ENCODE assay signal across 1 cellular context in the genomic region with DNA sequence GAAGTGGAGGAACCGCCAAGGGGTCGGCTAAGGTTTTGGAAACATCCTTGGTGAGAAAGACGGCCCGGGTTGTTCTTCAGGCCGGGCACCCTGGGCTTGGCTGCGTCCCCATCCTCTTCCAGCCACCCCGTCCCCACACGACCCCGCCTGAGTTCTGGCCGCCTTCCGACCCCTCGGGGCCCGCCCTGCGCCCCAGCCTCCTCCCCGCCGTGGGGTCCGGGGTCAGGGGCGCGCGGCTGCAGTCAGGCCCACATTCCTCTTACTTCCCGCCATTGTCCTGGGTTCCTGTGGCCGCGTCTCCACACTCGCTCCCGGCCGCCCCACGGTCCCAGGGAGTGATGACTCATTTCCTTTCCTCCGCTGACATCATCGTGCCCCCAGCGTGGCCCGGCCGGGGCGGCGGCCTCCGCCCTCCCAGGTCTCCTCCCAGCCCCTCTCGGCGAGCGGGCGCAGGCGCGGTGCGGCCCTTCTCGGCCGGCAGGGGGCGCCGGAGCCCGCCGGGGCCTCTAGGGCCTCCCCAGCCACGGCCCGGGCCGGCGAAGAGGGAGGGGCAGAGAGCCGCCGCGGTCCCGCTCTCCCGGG.
TF ChIP-seq lines count a peak whose summit lies in the region.

No MANE protein-coding gene starts in this region.

TF ChIP-seq in HepG2, 621 proteins besides CTCF, POLR2A, EP300 and RAD21 (continued from another document and continues in another):
- TF ChIP-seq, protein P1, sequence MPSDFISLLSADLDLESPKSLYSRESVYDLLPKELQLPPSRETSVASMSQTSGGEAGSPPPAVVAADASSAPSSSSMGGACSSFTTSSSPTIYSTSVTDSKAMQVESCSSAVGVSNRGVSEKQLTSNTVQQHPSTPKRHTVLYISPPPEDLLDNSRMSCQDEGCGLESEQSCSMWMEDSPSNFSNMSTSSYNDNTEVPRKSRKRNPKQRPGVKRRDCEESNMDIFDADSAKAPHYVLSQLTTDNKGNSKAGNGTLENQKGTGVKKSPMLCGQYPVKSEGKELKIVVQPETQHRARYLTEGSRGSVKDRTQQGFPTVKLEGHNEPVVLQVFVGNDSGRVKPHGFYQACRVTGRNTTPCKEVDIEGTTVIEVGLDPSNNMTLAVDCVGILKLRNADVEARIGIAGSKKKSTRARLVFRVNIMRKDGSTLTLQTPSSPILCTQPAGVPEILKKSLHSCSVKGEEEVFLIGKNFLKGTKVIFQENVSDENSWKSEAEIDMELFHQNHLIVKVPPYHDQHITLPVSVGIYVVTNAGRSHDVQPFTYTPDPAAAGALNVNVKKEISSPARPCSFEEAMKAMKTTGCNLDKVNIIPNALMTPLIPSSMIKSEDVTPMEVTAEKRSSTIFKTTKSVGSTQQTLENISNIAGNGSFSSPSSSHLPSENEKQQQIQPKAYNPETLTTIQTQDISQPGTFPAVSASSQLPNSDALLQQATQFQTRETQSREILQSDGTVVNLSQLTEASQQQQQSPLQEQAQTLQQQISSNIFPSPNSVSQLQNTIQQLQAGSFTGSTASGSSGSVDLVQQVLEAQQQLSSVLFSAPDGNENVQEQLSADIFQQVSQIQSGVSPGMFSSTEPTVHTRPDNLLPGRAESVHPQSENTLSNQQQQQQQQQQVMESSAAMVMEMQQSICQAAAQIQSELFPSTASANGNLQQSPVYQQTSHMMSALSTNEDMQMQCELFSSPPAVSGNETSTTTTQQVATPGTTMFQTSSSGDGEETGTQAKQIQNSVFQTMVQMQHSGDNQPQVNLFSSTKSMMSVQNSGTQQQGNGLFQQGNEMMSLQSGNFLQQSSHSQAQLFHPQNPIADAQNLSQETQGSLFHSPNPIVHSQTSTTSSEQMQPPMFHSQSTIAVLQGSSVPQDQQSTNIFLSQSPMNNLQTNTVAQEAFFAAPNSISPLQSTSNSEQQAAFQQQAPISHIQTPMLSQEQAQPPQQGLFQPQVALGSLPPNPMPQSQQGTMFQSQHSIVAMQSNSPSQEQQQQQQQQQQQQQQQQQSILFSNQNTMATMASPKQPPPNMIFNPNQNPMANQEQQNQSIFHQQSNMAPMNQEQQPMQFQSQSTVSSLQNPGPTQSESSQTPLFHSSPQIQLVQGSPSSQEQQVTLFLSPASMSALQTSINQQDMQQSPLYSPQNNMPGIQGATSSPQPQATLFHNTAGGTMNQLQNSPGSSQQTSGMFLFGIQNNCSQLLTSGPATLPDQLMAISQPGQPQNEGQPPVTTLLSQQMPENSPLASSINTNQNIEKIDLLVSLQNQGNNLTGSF (CRISPR knock-in tag; IDR thresholded peaks at IDR 0.05) = no peak
- TF ChIP-seq KAT7 (CRISPR knock-in tag; IDR thresholded peaks at IDR 0.05; ENCODE audit: borderline replicate concordance) = no peak
- peak; percentile 82 for TF ChIP-seq JUNB (CRISPR knock-in tag; IDR thresholded peaks at IDR 0.05; ENCODE audit: borderline replicate concordance)
- peak; percentile 71 for TF ChIP-seq THAP11 (CRISPR knock-in tag; IDR thresholded peaks at IDR 0.05)
- TF ChIP-seq, protein P2, sequence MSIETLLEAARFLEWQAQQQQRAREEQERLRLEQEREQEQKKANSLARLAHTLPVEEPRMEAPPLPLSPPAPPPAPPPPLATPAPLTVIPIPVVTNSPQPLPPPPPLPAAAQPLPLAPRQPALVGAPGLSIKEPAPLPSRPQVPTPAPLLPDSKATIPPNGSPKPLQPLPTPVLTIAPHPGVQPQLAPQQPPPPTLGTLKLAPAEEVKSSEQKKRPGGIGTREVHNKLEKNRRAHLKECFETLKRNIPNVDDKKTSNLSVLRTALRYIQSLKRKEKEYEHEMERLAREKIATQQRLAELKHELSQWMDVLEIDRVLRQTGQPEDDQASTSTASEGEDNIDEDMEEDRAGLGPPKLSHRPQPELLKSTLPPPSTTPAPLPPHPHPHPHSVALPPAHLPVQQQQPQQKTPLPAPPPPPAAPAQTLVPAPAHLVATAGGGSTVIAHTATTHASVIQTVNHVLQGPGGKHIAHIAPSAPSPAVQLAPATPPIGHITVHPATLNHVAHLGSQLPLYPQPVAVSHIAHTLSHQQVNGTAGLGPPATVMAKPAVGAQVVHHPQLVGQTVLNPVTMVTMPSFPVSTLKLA (IDR thresholded peaks at IDR 0.05) = no peak
- TF ChIP-seq KDM4B (CRISPR knock-in tag; IDR thresholded peaks at IDR 0.05) = peak; percentile 29; the same call in 1 of the 2 replicates
- TF ChIP-seq, protein P3, sequence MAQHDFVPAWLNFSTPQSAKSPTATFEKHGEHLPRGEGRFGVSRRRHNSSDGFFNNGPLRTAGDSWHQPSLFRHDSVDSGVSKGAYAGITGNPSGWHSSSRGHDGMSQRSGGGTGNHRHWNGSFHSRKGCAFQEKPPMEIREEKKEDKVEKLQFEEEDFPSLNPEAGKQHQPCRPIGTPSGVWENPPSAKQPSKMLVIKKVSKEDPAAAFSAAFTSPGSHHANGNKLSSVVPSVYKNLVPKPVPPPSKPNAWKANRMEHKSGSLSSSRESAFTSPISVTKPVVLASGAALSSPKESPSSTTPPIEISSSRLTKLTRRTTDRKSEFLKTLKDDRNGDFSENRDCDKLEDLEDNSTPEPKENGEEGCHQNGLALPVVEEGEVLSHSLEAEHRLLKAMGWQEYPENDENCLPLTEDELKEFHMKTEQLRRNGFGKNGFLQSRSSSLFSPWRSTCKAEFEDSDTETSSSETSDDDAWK (CRISPR knock-in tag; IDR thresholded peaks at IDR 0.05) = no peak
- peak; percentile 58; the same call in 1 of the 2 replicates for TF ChIP-seq ZNF543 (CRISPR knock-in tag; IDR thresholded peaks at IDR 0.05)
- TF ChIP-seq, protein P4, sequence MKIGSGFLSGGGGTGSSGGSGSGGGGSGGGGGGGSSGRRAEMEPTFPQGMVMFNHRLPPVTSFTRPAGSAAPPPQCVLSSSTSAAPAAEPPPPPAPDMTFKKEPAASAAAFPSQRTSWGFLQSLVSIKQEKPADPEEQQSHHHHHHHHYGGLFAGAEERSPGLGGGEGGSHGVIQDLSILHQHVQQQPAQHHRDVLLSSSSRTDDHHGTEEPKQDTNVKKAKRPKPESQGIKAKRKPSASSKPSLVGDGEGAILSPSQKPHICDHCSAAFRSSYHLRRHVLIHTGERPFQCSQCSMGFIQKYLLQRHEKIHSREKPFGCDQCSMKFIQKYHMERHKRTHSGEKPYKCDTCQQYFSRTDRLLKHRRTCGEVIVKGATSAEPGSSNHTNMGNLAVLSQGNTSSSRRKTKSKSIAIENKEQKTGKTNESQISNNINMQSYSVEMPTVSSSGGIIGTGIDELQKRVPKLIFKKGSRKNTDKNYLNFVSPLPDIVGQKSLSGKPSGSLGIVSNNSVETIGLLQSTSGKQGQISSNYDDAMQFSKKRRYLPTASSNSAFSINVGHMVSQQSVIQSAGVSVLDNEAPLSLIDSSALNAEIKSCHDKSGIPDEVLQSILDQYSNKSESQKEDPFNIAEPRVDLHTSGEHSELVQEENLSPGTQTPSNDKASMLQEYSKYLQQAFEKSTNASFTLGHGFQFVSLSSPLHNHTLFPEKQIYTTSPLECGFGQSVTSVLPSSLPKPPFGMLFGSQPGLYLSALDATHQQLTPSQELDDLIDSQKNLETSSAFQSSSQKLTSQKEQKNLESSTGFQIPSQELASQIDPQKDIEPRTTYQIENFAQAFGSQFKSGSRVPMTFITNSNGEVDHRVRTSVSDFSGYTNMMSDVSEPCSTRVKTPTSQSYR (CRISPR knock-in tag; IDR thresholded peaks at IDR 0.05; ENCODE audit: borderline replicate concordance) = no peak
- no peak for TF ChIP-seq ZNF766 (CRISPR knock-in tag; IDR thresholded peaks at IDR 0.05; ENCODE audit: borderline replicate concordance)
- TF ChIP-seq ZNF768 (CRISPR knock-in tag; IDR thresholded peaks at IDR 0.05) = no peak
- TF ChIP-seq ZNF782 (CRISPR knock-in tag; IDR thresholded peaks at IDR 0.05; ENCODE audit: borderline replicate concordance) = 0 out of 2 replicates have a peak, but pooled peaks have one; percentile 68
- TF ChIP-seq ZNF678 (CRISPR knock-in tag; IDR thresholded peaks at IDR 0.05) = no peak
- TF ChIP-seq SYNCRIP (IDR thresholded peaks at IDR 0.05; ENCODE audit: insufficient read depth, low read depth, low read length) = no peak
- TF ChIP-seq, protein P5, sequence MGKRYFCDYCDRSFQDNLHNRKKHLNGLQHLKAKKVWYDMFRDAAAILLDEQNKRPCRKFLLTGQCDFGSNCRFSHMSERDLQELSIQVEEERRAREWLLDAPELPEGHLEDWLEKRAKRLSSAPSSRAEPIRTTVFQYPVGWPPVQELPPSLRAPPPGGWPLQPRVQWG (CRISPR knock-in tag; IDR thresholded peaks at IDR 0.05; ENCODE audit: borderline replicate concordance, low read depth) = no peak
- TF ChIP-seq MIER2 (CRISPR knock-in tag; IDR thresholded peaks at IDR 0.05) = no peak
- TF ChIP-seq ZNF777 (CRISPR knock-in tag; IDR thresholded peaks at IDR 0.05) = no peak
- TF ChIP-seq ZC3H13 (CRISPR knock-in tag; IDR thresholded peaks at IDR 0.05) = no peak
- no peak for TF ChIP-seq ZNF180 (CRISPR knock-in tag; IDR thresholded peaks at IDR 0.05; ENCODE audit: borderline replicate concordance, low read depth)
- TF ChIP-seq KDM2A (CRISPR knock-in tag; IDR thresholded peaks at IDR 0.05; ENCODE audit: borderline replicate concordance, low read depth) = peak; percentile 74; the same call in 1 of the 2 replicates
- no peak for TF ChIP-seq ZFP82 (CRISPR knock-in tag; IDR thresholded peaks at IDR 0.05; ENCODE audit: borderline replicate concordance)
- TF ChIP-seq, protein P6, sequence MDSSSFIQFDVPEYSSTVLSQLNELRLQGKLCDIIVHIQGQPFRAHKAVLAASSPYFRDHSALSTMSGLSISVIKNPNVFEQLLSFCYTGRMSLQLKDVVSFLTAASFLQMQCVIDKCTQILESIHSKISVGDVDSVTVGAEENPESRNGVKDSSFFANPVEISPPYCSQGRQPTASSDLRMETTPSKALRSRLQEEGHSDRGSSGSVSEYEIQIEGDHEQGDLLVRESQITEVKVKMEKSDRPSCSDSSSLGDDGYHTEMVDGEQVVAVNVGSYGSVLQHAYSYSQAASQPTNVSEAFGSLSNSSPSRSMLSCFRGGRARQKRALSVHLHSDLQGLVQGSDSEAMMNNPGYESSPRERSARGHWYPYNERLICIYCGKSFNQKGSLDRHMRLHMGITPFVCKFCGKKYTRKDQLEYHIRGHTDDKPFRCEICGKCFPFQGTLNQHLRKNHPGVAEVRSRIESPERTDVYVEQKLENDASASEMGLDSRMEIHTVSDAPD (CRISPR knock-in tag; IDR thresholded peaks at IDR 0.05) = no peak
- TF ChIP-seq CENPX (CRISPR knock-in tag; IDR thresholded peaks at IDR 0.05) = no peak
- no peak for TF ChIP-seq ZNF367 (CRISPR knock-in tag; IDR thresholded peaks at IDR 0.05; ENCODE audit: borderline replicate concordance)
- no peak for TF ChIP-seq ZNF883 (CRISPR knock-in tag; IDR thresholded peaks at IDR 0.05; ENCODE audit: not compliant biosample characterization)
- no peak for TF ChIP-seq CHD4 (IDR thresholded peaks at IDR 0.05; ENCODE audit: borderline replicate concordance, low read length)
- TF ChIP-seq NCOA5 (CRISPR knock-in tag; IDR thresholded peaks at IDR 0.05) = no peak
- TF ChIP-seq ZNF547 (CRISPR knock-in tag; IDR thresholded peaks at IDR 0.05) = no peak
- TF ChIP-seq NFIB (CRISPR knock-in tag; IDR thresholded peaks at IDR 0.05; ENCODE audit: borderline replicate concordance) = no peak
- no peak for TF ChIP-seq ARNT (IDR thresholded peaks at IDR 0.05)
- TF ChIP-seq, protein P7, sequence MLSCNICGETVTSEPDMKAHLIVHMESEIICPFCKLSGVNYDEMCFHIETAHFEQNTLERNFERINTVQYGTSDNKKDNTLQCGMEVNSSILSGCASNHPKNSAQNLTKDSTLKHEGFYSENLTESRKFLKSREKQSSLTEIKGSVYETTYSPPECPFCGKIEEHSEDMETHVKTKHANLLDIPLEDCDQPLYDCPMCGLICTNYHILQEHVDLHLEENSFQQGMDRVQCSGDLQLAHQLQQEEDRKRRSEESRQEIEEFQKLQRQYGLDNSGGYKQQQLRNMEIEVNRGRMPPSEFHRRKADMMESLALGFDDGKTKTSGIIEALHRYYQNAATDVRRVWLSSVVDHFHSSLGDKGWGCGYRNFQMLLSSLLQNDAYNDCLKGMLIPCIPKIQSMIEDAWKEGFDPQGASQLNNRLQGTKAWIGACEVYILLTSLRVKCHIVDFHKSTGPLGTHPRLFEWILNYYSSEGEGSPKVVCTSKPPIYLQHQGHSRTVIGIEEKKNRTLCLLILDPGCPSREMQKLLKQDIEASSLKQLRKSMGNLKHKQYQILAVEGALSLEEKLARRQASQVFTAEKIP (CRISPR knock-in tag; IDR thresholded peaks at IDR 0.05; ENCODE audit: borderline replicate concordance) = no peak
- TF ChIP-seq ZNF776 (CRISPR knock-in tag; IDR thresholded peaks at IDR 0.05) = no peak; the same call in 1 of the 2 replicates
- no peak for TF ChIP-seq ZNF205 (CRISPR knock-in tag; IDR thresholded peaks at IDR 0.05)
- peak; percentile 70 for TF ChIP-seq SAP130 (CRISPR knock-in tag; IDR thresholded peaks at IDR 0.05; ENCODE audit: low read depth)
- TF ChIP-seq ZNF564 (CRISPR knock-in tag; IDR thresholded peaks at IDR 0.05) = no peak; the same call in 1 of the 2 replicates
- TF ChIP-seq HHEX (CRISPR knock-in tag; IDR thresholded peaks at IDR 0.05) = no peak
- TF ChIP-seq, protein P8, sequence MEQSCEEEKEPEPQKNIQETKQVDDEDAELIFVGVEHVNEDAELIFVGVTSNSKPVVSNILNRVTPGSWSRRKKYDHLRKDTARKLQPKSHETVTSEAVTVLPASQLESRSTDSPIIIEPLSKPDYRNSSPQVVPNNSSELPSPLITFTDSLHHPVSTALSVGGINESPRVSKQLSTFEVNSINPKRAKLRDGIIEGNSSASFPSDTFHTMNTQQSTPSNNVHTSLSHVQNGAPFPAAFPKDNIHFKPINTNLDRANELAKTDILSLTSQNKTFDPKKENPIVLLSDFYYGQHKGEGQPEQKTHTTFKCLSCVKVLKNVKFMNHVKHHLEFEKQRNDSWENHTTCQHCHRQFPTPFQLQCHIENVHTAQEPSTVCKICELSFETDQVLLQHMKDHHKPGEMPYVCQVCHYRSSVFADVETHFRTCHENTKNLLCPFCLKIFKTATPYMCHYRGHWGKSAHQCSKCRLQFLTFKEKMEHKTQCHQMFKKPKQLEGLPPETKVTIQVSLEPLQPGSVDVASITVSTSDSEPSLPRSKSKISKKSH (CRISPR knock-in tag; IDR thresholded peaks at IDR 0.05; ENCODE audit: borderline replicate concordance) = no peak
- no peak for TF ChIP-seq GTF2F1 (IDR thresholded peaks at IDR 0.05; ENCODE audit: low read length)
- no peak for TF ChIP-seq FOXA1 (IDR thresholded peaks at IDR 0.05)
- no peak for TF ChIP-seq FOXA1 (CRISPR knock-in tag; IDR thresholded peaks at IDR 0.05)
- no peak for TF ChIP-seq KLF15 (CRISPR knock-in tag; IDR thresholded peaks at IDR 0.05; ENCODE audit: borderline replicate concordance)
- TF ChIP-seq, protein P9, sequence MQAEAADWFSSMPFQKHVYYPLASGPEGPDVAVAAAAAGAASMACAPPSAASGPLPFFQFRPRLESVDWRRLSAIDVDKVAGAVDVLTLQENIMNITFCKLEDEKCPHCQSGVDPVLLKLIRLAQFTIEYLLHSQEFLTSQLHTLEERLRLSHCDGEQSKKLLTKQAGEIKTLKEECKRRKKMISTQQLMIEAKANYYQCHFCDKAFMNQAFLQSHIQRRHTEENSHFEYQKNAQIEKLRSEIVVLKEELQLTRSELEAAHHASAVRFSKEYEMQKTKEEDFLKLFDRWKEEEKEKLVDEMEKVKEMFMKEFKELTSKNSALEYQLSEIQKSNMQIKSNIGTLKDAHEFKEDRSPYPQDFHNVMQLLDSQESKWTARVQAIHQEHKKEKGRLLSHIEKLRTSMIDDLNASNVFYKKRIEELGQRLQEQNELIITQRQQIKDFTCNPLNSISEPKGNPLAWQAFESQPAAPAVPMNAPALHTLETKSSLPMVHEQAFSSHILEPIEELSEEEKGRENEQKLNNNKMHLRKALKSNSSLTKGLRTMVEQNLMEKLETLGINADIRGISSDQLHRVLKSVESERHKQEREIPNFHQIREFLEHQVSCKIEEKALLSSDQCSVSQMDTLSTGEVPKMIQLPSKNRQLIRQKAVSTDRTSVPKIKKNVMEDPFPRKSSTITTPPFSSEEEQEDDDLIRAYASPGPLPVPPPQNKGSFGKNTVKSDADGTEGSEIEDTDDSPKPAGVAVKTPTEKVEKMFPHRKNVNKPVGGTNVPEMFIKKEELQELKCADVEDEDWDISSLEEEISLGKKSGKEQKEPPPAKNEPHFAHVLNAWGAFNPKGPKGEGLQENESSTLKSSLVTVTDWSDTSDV (CRISPR knock-in tag; IDR thresholded peaks at IDR 0.05) = no peak
